In the genomic region with DNA sequence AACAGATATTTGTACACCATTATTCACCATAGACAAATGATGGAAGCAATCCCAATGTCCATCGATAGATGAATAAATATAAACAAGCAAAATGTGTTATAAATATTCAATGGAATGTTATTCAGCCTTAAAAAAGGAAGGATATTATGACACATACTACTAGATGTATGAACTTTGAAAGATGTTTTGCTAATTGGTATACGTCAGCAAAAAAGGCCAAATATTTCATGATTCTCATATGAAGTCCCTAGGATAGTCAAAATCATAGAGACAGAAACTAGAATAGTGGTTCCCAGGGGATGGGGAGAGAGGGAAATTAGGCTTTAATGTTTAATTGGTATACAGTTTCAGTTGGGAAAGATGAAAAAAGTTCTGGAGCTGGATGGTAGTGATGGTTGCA, we compare ENCODE assay signal across 27 cellular contexts.
"Had no signal": no experiment of that assay in that cellular context is flagged by ENCODE, and none has a peak within 500 bp of the region (broad histone marks: within the 10 kb centered on the region; RNA-seq: fewer than 3 reads in every experiment).

No MANE protein-coding gene starts in this region.

- H3K27ac ChIP-seq: stomach, suprapubic skin, testis, thoracic aorta, thyroid gland, tibial artery, tibial nerve, transverse colon, upper lobe of left lung, upper lobe of right lung, uterus, vagina had no signal

- FAIRE-seq: urothelium cell line had no signal

- H3K4me1 ChIP-seq: stomach, suprapubic skin, testis, thyroid gland, tibial artery, tibial nerve, transverse colon, upper lobe of left lung, upper lobe of right lung, uterus, vagina had no signal

- H3K9me3 ChIP-seq: testis, thoracic aorta, thyroid gland, upper lobe of left lung, upper lobe of right lung, uterus, vagina had no signal

- H3K27me3 ChIP-seq: stomach, suprapubic skin, testis, thyroid gland, tibial artery, tibial nerve, transverse colon, upper lobe of left lung, upper lobe of right lung, uterus, vagina had no signal

- H3K4me3 ChIP-seq: stomach, suprapubic skin, testis, thoracic aorta, thyroid gland, tibial artery, tibial nerve, transverse colon, upper lobe of left lung, upper lobe of right lung, uterus, vagina had no signal

- H3K36me3 ChIP-seq: stomach, suprapubic skin, thoracic aorta, thyroid gland, tibial artery, tibial nerve, transverse colon, upper lobe of left lung, upper lobe of right lung, uterus, vagina had no signal

- DNase-seq: stimulated activated CD4-positive, alpha-beta T cell treated with anti-CD3 and anti-CD28 coated beads, Interleukin-2, amount 100 ng/mL, for 48 hours; stimulated activated CD4-positive, alpha-beta T cell treated with anti-CD3 and anti-CD28 coated beads, Interleukin-4, amount 100 ng/mL, for 1 hour; stimulated activated CD4-positive, alpha-beta T cell treated with anti-CD3 and anti-CD28 coated beads, Interleukin-4, amount 100 ng/mL, for 24 hours; stimulated activated CD4-positive, alpha-beta T cell treated with anti-CD3 and anti-CD28 coated beads, Interleukin-4, amount 100 ng/mL, for 4 hours; stimulated activated CD8-positive, alpha-beta memory T cell treated with anti-CD3 and anti-CD28 coated beads, Interleukin-4, amount 100 ng/mL, for 48 hours; stimulated activated naive B cell treated with anti-CD40 and anti-IgM and Interleukin-4, amounts not matched to agents 10 μg/mL and 1 μg/mL and 100 μg/mL, for 72 hours; stimulated activated naive CD4-positive, alpha-beta T cell; stimulated activated naive CD4-positive, alpha-beta T cell treated with Interleukin-2 at 50 U/mL for 16 hours; stimulated activated naive CD8-positive, alpha-beta T cell treated with anti-CD3 and anti-CD28 coated beads, Interleukin-15, amount 100 ng/mL, for 72 hours; stimulated activated naive CD8-positive, alpha-beta T cell treated with anti-CD3 and anti-CD28 coated beads, Interleukin-15, Interleukin-2, amounts not matched to agents 100 U/mL and 50 U/mL, for 24 hours; stomach; substantia nigra; testis; thyroid gland; tibial artery; transverse colon; trophoblast cell; upper lobe of left lung; upper lobe of right lung; uterus had no signal

- ATAC-seq: stimulated activated effector memory CD8-positive, alpha-beta T cell treated with anti-CD3 and anti-CD28 coated beads, Interleukin-12 subunit alpha, Interleukin-12 subunit beta, amount 100 ng/mL, for 72 hours; stimulated activated memory B cell treated with anti-CD40 and anti-IgM and Interleukin-4, amounts not matched to agents 10 μg/mL and 1 μg/mL and 100 μg/mL, for 72 hours; stimulated activated naive B cell treated with anti-CD40 and anti-IgM and Interleukin-4, amounts not matched to agents 10 μg/mL and 1 μg/mL and 100 μg/mL, for 72 hours; stimulated activated naive CD8-positive, alpha-beta T cell treated with anti-CD3 and anti-CD28 coated beads, Interleukin-15, amount 100 ng/mL, for 72 hours; stimulated activated naive CD8-positive, alpha-beta T cell treated with anti-CD3 and anti-CD28 coated beads, Interleukin-15, Interleukin-2, amounts not matched to agents 100 U/mL and 50 U/mL, for 24 hours; upper lobe of right lung had no signal
